ENCODE assay signal across 1 cellular context in the genomic region with DNA sequence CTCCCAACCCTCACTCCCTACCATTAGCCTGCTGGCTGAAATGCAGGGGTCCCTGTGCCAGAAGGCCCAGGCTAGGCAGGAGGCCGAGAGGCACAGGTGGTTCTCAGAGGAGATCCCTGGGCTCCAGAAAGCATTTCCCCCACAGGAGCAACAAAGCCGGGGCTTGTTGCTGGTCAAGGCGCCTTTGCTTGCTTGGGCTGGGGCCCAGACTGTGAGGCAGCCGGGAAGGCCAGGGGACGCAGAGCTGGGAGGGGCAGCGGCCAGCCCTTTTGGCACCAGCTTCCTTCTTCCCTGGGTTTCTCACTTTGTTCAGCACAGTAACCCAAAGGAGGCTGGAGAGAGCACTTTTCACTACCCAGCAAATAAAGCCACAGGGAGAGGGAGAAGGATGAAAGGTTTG.
TF ChIP-seq lines count a peak whose summit lies in the region.

No MANE protein-coding gene starts in this region.

TF ChIP-seq in H1, 55 proteins besides CTCF, POLR2A, EP300 and RAD21:
- TF ChIP-seq CHD2 (IDR thresholded peaks at IDR 0.05; ENCODE audit: low read length): no peak
- no peak for TF ChIP-seq RBBP5 (IDR thresholded peaks at IDR 0.05; ENCODE audit: borderline replicate concordance, low read depth, low read length)
- no peak for TF ChIP-seq KDM4A (IDR thresholded peaks at IDR 0.05; ENCODE audit: low read depth, low read length, severe bottlenecking)
- TF ChIP-seq BRCA1 (IDR thresholded peaks at IDR 0.05; ENCODE audit: low read depth, low read length): no peak
- no peak for TF ChIP-seq RFX5 (IDR thresholded peaks at IDR 0.05; ENCODE audit: borderline replicate concordance, low read depth, low read length)
- no peak for TF ChIP-seq CTBP2 (IDR thresholded peaks at IDR 0.05; ENCODE audit: borderline replicate concordance, insufficient read depth, insufficient read length, low read length)
- no peak for TF ChIP-seq ASH2L (IDR thresholded peaks at IDR 0.05; ENCODE audit: low read length)
- TF ChIP-seq JUN (IDR thresholded peaks at IDR 0.05; ENCODE audit: low read depth, low read length): no peak
- TF ChIP-seq KDM5A (IDR thresholded peaks at IDR 0.05; ENCODE audit: low read length): no peak
- TF ChIP-seq NRF1 (IDR thresholded peaks at IDR 0.05; ENCODE audit: low read depth, low read length): no peak
- TF ChIP-seq, protein P1, sequence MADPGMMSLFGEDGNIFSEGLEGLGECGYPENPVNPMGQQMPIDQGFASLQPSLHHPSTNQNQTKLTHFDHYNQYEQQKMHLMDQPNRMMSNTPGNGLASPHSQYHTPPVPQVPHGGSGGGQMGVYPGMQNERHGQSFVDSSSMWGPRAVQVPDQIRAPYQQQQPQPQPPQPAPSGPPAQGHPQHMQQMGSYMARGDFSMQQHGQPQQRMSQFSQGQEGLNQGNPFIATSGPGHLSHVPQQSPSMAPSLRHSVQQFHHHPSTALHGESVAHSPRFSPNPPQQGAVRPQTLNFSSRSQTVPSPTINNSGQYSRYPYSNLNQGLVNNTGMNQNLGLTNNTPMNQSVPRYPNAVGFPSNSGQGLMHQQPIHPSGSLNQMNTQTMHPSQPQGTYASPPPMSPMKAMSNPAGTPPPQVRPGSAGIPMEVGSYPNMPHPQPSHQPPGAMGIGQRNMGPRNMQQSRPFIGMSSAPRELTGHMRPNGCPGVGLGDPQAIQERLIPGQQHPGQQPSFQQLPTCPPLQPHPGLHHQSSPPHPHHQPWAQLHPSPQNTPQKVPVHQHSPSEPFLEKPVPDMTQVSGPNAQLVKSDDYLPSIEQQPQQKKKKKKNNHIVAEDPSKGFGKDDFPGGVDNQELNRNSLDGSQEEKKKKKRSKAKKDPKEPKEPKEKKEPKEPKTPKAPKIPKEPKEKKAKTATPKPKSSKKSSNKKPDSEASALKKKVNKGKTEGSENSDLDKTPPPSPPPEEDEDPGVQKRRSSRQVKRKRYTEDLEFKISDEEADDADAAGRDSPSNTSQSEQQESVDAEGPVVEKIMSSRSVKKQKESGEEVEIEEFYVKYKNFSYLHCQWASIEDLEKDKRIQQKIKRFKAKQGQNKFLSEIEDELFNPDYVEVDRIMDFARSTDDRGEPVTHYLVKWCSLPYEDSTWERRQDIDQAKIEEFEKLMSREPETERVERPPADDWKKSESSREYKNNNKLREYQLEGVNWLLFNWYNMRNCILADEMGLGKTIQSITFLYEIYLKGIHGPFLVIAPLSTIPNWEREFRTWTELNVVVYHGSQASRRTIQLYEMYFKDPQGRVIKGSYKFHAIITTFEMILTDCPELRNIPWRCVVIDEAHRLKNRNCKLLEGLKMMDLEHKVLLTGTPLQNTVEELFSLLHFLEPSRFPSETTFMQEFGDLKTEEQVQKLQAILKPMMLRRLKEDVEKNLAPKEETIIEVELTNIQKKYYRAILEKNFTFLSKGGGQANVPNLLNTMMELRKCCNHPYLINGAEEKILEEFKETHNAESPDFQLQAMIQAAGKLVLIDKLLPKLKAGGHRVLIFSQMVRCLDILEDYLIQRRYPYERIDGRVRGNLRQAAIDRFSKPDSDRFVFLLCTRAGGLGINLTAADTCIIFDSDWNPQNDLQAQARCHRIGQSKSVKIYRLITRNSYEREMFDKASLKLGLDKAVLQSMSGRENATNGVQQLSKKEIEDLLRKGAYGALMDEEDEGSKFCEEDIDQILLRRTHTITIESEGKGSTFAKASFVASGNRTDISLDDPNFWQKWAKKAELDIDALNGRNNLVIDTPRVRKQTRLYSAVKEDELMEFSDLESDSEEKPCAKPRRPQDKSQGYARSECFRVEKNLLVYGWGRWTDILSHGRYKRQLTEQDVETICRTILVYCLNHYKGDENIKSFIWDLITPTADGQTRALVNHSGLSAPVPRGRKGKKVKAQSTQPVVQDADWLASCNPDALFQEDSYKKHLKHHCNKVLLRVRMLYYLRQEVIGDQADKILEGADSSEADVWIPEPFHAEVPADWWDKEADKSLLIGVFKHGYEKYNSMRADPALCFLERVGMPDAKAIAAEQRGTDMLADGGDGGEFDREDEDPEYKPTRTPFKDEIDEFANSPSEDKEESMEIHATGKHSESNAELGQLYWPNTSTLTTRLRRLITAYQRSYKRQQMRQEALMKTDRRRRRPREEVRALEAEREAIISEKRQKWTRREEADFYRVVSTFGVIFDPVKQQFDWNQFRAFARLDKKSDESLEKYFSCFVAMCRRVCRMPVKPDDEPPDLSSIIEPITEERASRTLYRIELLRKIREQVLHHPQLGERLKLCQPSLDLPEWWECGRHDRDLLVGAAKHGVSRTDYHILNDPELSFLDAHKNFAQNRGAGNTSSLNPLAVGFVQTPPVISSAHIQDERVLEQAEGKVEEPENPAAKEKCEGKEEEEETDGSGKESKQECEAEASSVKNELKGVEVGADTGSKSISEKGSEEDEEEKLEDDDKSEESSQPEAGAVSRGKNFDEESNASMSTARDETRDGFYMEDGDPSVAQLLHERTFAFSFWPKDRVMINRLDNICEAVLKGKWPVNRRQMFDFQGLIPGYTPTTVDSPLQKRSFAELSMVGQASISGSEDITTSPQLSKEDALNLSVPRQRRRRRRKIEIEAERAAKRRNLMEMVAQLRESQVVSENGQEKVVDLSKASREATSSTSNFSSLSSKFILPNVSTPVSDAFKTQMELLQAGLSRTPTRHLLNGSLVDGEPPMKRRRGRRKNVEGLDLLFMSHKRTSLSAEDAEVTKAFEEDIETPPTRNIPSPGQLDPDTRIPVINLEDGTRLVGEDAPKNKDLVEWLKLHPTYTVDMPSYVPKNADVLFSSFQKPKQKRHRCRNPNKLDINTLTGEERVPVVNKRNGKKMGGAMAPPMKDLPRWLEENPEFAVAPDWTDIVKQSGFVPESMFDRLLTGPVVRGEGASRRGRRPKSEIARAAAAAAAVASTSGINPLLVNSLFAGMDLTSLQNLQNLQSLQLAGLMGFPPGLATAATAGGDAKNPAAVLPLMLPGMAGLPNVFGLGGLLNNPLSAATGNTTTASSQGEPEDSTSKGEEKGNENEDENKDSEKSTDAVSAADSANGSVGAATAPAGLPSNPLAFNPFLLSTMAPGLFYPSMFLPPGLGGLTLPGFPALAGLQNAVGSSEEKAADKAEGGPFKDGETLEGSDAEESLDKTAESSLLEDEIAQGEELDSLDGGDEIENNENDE (IDR thresholded peaks at IDR 0.05; ENCODE audit: insufficient replicate concordance, low read length): no peak
- TF ChIP-seq SUZ12 (IDR thresholded peaks at IDR 0.05; ENCODE audit: low read length): no peak
